8 cellular contexts compared by ENCODE assay signal in genomic region chr12:50110762-50111416, GRCh38. TPM values are rescaled to one million over a fixed set of nuclear protein-coding genes. Genes with fewer than 3 reads are reported as not detected.
DNase-seq lines count a peak whose midpoint lies in the region; ATAC-seq, FAIRE-seq and TF ChIP-seq lines count a peak whose summit lies in the region.

No MANE protein-coding gene starts in this region.

- TF ChIP-seq CTCF in fibroblast of villous mesenchyme (IDR thresholded peaks at IDR 0.05; ENCODE audit: insufficient read depth, low read depth, low read length) (no peak), neural cell (IDR thresholded peaks at IDR 0.05; ENCODE audit: poor library complexity, severe bottlenecking) (no peak)

- no peaks in the 10 kb centered on the region for H3K27me3 Mint-ChIP-seq in T-helper 17 cell

- no peaks in the 10 kb centered on the region for H3K9me2 ChIP-seq in neural cell (ENCODE audit: insufficient read depth, low read length)

- peak overlapping the region; percentile 97 for H3K27ac Mint-ChIP-seq in T-helper 17 cell

- TF ChIP-seq POLR2A in GM12891 (IDR thresholded peaks at IDR 0.05; ENCODE audit: low read depth, low read length) = no peak

- peaks cover 4% of the 10 kb centered on the region for H3K79me2 ChIP-seq in neural cell (replicated peaks; ENCODE audit: insufficient read depth, low read length)

- no peaks in the 10 kb centered on the region for H3K36me3 ChIP-seq in neural cell (ENCODE audit: insufficient read depth, low read length)

- H3K4me2 ChIP-seq in neural cell (ENCODE audit: low read length) = no peak overlapping the region

- DNase-seq in DMS79 treated with DMSO at 0.1 percent for 48 hours (lab: John Stamatoyannopoulos, UW) (peak; percentile 64), T-helper 17 cell (no peak), fibroblast of villous mesenchyme (ENCODE audit: low read depth) (peak; percentile 56), GM12891 (ENCODE audit: insufficient read length, low spot score) (no peak), NCI-H1694 (lab: John Stamatoyannopoulos, UW) (no peak)

- peak overlapping the region; percentile 96 for H2AFZ ChIP-seq in neural cell (ENCODE audit: low read depth, low read length)

- H3K4me3 Mint-ChIP-seq in T-helper 17 cell = peak overlapping the region; percentile 99

- no peak for FAIRE-seq in GM12891 (lab: Jason Lieb, UNC)

- no peaks in the 10 kb centered on the region for H3F3A ChIP-seq in neural cell (ENCODE audit: insufficient read depth, low read length, poor library complexity, severe bottlenecking)

- H3K27ac ChIP-seq in neural cell (ENCODE audit: low read length) = peak overlapping the region; percentile 68

- H3K4me1 Mint-ChIP-seq in T-helper 17 cell = peaks cover 22% of the 10 kb centered on the region

- ATAC-seq in HG03097 (IDR thresholded peaks at IDR 0.05; ENCODE audit: low FRiP score, unreplicated experiment) (peak; percentile 30), T-helper 17 cell (no peak), GM19035 (IDR thresholded peaks at IDR 0.05; ENCODE audit: unreplicated experiment) (no peak)

- no peak for TF ChIP-seq RAD21 in neural cell (conservative IDR thresholded peaks at IDR 0.05)

- no peaks in the 10 kb centered on the region for H4K20me1 ChIP-seq in neural cell (ENCODE audit: insufficient read depth)

- H3K4me3 ChIP-seq in fibroblast of villous mesenchyme (ENCODE audit: low read depth, low read length) = no peak overlapping the region
- peak overlapping the region; percentile 61 for H3K4me3 ChIP-seq in neural cell (ENCODE audit: low read length)

- no peaks in the 10 kb centered on the region for H3K27me3 ChIP-seq in neural cell (ENCODE audit: insufficient read depth, low read depth, low read length)

- TF ChIP-seq EP300 in neural cell (conservative IDR thresholded peaks at IDR 0.05; ENCODE audit: poor library complexity, severe bottlenecking) = no peak

- H3K36me3 Mint-ChIP-seq in T-helper 17 cell (ENCODE audit: low read depth) = peaks cover 7% of the 10 kb centered on the region

- H3K9me3 ChIP-seq in T-helper 17 cell (ENCODE audit: control insufficient read depth, low read length, poor library complexity, severe bottlenecking) (no peaks in the 10 kb centered on the region), neural cell (ENCODE audit: low read length) (no peaks in the 10 kb centered on the region)

- peak overlapping the region; percentile 64 for H3K9ac ChIP-seq in neural cell (ENCODE audit: low read length)

TF ChIP-seq in neural cell, 6 proteins besides CTCF, POLR2A, EP300 and RAD21:
- TF ChIP-seq TAF1 (IDR thresholded peaks at IDR 0.05; ENCODE audit: low read depth) = no peak
- no peak for TF ChIP-seq EZH2 (IDR thresholded peaks at IDR 0.05; ENCODE audit: borderline replicate concordance, insufficient read depth, low read length, poor library complexity, severe bottlenecking)
- TF ChIP-seq MXI1 (conservative IDR thresholded peaks at IDR 0.05; ENCODE audit: poor library complexity, severe bottlenecking) = no peak
- TF ChIP-seq SMC3 (conservative IDR thresholded peaks at IDR 0.05; ENCODE audit: poor library complexity) = no peak
- no peak for TF ChIP-seq REST (IDR thresholded peaks at IDR 0.05; ENCODE audit: borderline replicate concordance)
- no peak for TF ChIP-seq POLR2AphosphoS5 (IDR thresholded peaks at IDR 0.05)

TF ChIP-seq in GM12891, 5 proteins besides CTCF, POLR2A, EP300 and RAD21:
- TF ChIP-seq PAX5 (IDR thresholded peaks at IDR 0.05; ENCODE audit: insufficient read depth, low read length, severe bottlenecking) = no peak
- TF ChIP-seq POU2F2 (IDR thresholded peaks at IDR 0.05; ENCODE audit: low read depth, low read length) = no peak
- TF ChIP-seq TAF1 (IDR thresholded peaks at IDR 0.05; ENCODE audit: low read depth, low read length) = no peak
- TF ChIP-seq POLR2AphosphoS5 (IDR thresholded peaks at IDR 0.05; ENCODE audit: low read depth, low read length) = no peak
- TF ChIP-seq SPI1 (IDR thresholded peaks at IDR 0.05; ENCODE audit: low read depth, low read length) = no peak

RNA-seq across cellular contexts. Expression of gene COX14, which starts 1.1 kb away (rescaled TPM):
- 10 to 100 TPM; 40.1 to 45.1 TPM for total RNA-seq in T-helper 17 cell
- 36.7 and 40.3 TPM in 2 replicates for total RNA-seq in fibroblast of villous mesenchyme
- 73.4 and 79.3 TPM in 2 replicates for polyA plus RNA-seq in neural cell
- polyA minus RNA-seq in neural cell = 15.6 and 17.0 TPM in 2 replicates
- polyA plus RNA-seq in GM12891 (2012; ENCODE audit: low read depth, missing spikeins) = 97.6 TPM

RNA-seq across cellular contexts. Expression of gene GPD1, which starts 7.1 kb away (rescaled TPM):
- total RNA-seq in T-helper 17 cell = 1 to 10 TPM in 1 of 2 donors, under 1 TPM in 1; 0.77 to 1.0 TPM
- under 0.01 TPM in 1 of 2 replicates, not detected in the other for total RNA-seq in fibroblast of villous mesenchyme
- polyA plus RNA-seq in neural cell = 1.5 and 4.0 TPM in 2 replicates
- polyA minus RNA-seq in neural cell = 0.58 TPM in 1 of 2 replicates, not detected in the other
- 0.27 TPM for polyA plus RNA-seq in GM12891 (2012; ENCODE audit: low read depth, missing spikeins)

RNA-seq across cellular contexts. Expression of gene SMARCD1, which starts 25.7 kb away (rescaled TPM):
- total RNA-seq in T-helper 17 cell (10 to 100 TPM; 74.0 to 93.6 TPM), fibroblast of villous mesenchyme (52.5 and 60.9 TPM in 2 replicates)
- 90.9 and 117 TPM in 2 replicates for polyA plus RNA-seq in neural cell
- 158 and 204 TPM in 2 replicates for polyA minus RNA-seq in neural cell
- 41.2 TPM for polyA plus RNA-seq in GM12891 (2012; ENCODE audit: low read depth, missing spikeins)

RNA-seq across cellular contexts. Expression of gene ASIC1, which starts 53.5 kb away (rescaled TPM):
- total RNA-seq in T-helper 17 cell (1 to 10 TPM in 1 of 2 donors, under 1 TPM in 1; 0.17 to 1.1 TPM), fibroblast of villous mesenchyme (1.3 and 1.6 TPM in 2 replicates)
- 8.0 and 9.1 TPM in 2 replicates for polyA plus RNA-seq in neural cell
- polyA minus RNA-seq in neural cell = 18.7 and 21.5 TPM in 2 replicates
- polyA plus RNA-seq in GM12891 (2012; ENCODE audit: low read depth, missing spikeins) = 0.17 TPM

RNA-seq across cellular contexts. Expression of gene CERS5, which starts 56.3 kb away (rescaled TPM):
- total RNA-seq in T-helper 17 cell (10 to 100 TPM; 51.6 to 57.8 TPM), fibroblast of villous mesenchyme (29.6 and 40.2 TPM in 2 replicates)
- 463 and 470 TPM in 2 replicates for polyA plus RNA-seq in neural cell
- 133 and 152 TPM in 2 replicates for polyA minus RNA-seq in neural cell
- 24.4 TPM for polyA plus RNA-seq in GM12891 (2012; ENCODE audit: low read depth, missing spikeins)

Comparison
In these comparisons a context has a peak if more than half of its experiments do, and no peak if none do; other contexts are left out.
1. DNase-seq: peak in DMS79 treated with DMSO at 0.1 percent for 48 hours (single experiment) and fibroblast of villous mesenchyme (single experiment); none in T-helper 17 cell (0 of 3), GM12891 (single experiment) and NCI-H1694 (single experiment).